Comparison of ENCODE assay signal across 7 cellular contexts in genomic region chr18:75643083-75643482, GRCh38.
"Had no signal": no experiment of that assay in that cellular context is flagged by ENCODE, and none has a peak within 500 bp of the region (broad histone marks: within the 10 kb centered on the region; RNA-seq: fewer than 3 reads in every experiment).

No MANE protein-coding gene starts in this region.

- H3K4me3 ChIP-seq: GM23338 had no signal

- H2AFZ ChIP-seq: GM23338 had no signal

- FAIRE-seq: H1, H54, HTR-8/SVneo had no signal

- H3K4me2 ChIP-seq: GM23338 had no signal

- DNase-seq: H9, HCEC 1CT, KG1 had no signal

- ATAC-seq: GM23338 had no signal
